ENCODE assay signal across 1 cellular context in genomic region chr1:219277304-219277840, GRCh38.
TF ChIP-seq lines count a peak whose summit lies in the region.

No MANE protein-coding gene starts in this region.

TF ChIP-seq in K562, 482 proteins besides CTCF, POLR2A, EP300 and RAD21 (continued from another document):
- TF ChIP-seq ZNF592 (IDR thresholded peaks at IDR 0.05): no peak
